Comparison of ENCODE assay signal across 1 cellular context in the genomic region with DNA sequence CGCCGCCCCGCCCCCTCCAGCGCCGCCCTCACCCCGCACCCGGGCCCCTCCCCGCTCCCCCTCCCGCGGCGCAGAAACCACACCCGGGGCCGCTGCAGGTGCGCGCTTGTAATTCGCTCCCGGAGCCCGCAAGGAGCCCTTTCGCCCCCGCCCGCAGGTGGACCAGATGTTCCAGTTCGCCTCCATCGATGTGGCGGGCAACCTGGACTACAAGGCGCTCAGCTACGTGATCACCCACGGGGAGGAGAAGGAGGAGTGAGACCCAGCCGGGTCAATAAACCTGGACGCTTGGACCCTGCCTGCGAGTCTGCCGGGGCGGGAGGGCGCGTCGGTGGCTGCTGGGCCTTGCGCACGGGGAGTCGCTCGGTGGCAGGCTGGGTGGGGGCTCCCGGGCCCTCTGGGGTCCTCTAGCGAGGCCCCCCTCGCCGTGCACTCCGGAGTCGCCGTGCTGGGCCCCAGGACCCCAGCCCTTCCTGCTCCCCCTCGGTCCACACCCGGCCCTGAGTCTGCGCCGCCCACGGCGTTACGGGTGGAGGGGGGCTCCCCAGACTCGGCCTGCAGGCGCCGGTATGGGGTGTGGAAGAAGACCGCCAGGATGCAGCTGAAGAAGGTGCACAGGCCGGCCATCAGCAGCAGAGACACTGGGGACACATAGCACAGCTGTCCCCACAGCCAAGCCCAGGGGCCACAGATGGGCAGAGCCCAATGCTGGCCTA.
TF ChIP-seq lines count a peak whose summit lies in the region.

No MANE protein-coding gene starts in this region.

TF ChIP-seq in HCT116, 20 proteins besides CTCF, POLR2A, EP300 and RAD21:
- TF ChIP-seq JUND (IDR thresholded peaks at IDR 0.05) (no peak), SP1 (IDR thresholded peaks at IDR 0.05; ENCODE audit: low read depth) (no peak), SRF (IDR thresholded peaks at IDR 0.05; ENCODE audit: low read depth) (no peak), YY1 (IDR thresholded peaks at IDR 0.05; ENCODE audit: extremely low read depth, insufficient replicate concordance, low read depth, low read length) (no peak), CBX3 (IDR thresholded peaks at IDR 0.05; ENCODE audit: low read depth) (no peak), EZH2phosphoT487 (IDR thresholded peaks at IDR 0.05; ENCODE audit: borderline replicate concordance) (no peak), FOSL1 (IDR thresholded peaks at IDR 0.05; ENCODE audit: low read depth) (no peak), ZFX (IDR thresholded peaks at IDR 0.05) (no peak), EZH2 (IDR thresholded peaks at IDR 0.05) (no peak), SIN3A (IDR thresholded peaks at IDR 0.05; ENCODE audit: low read depth) (no peak), ELF1 (IDR thresholded peaks at IDR 0.05; ENCODE audit: borderline replicate concordance, low read depth) (no peak)
- TF ChIP-seq, protein P1, sequence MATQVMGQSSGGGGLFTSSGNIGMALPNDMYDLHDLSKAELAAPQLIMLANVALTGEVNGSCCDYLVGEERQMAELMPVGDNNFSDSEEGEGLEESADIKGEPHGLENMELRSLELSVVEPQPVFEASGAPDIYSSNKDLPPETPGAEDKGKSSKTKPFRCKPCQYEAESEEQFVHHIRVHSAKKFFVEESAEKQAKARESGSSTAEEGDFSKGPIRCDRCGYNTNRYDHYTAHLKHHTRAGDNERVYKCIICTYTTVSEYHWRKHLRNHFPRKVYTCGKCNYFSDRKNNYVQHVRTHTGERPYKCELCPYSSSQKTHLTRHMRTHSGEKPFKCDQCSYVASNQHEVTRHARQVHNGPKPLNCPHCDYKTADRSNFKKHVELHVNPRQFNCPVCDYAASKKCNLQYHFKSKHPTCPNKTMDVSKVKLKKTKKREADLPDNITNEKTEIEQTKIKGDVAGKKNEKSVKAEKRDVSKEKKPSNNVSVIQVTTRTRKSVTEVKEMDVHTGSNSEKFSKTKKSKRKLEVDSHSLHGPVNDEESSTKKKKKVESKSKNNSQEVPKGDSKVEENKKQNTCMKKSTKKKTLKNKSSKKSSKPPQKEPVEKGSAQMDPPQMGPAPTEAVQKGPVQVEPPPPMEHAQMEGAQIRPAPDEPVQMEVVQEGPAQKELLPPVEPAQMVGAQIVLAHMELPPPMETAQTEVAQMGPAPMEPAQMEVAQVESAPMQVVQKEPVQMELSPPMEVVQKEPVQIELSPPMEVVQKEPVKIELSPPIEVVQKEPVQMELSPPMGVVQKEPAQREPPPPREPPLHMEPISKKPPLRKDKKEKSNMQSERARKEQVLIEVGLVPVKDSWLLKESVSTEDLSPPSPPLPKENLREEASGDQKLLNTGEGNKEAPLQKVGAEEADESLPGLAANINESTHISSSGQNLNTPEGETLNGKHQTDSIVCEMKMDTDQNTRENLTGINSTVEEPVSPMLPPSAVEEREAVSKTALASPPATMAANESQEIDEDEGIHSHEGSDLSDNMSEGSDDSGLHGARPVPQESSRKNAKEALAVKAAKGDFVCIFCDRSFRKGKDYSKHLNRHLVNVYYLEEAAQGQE (IDR thresholded peaks at IDR 0.05; ENCODE audit: low read depth) = no peak
- TF ChIP-seq, protein P2, sequence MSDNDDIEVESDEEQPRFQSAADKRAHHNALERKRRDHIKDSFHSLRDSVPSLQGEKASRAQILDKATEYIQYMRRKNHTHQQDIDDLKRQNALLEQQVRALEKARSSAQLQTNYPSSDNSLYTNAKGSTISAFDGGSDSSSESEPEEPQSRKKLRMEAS (IDR thresholded peaks at IDR 0.05) = no peak
- TF ChIP-seq, protein P3, sequence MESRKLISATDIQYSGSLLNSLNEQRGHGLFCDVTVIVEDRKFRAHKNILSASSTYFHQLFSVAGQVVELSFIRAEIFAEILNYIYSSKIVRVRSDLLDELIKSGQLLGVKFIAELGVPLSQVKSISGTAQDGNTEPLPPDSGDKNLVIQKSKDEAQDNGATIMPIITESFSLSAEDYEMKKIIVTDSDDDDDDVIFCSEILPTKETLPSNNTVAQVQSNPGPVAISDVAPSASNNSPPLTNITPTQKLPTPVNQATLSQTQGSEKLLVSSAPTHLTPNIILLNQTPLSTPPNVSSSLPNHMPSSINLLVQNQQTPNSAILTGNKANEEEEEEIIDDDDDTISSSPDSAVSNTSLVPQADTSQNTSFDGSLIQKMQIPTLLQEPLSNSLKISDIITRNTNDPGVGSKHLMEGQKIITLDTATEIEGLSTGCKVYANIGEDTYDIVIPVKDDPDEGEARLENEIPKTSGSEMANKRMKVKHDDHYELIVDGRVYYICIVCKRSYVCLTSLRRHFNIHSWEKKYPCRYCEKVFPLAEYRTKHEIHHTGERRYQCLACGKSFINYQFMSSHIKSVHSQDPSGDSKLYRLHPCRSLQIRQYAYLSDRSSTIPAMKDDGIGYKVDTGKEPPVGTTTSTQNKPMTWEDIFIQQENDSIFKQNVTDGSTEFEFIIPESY (IDR thresholded peaks at IDR 0.05; ENCODE audit: extremely low read depth, insufficient replicate concordance, low read length) = no peak
- TF ChIP-seq, protein P4, sequence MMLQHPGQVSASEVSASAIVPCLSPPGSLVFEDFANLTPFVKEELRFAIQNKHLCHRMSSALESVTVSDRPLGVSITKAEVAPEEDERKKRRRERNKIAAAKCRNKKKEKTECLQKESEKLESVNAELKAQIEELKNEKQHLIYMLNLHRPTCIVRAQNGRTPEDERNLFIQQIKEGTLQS (IDR thresholded peaks at IDR 0.05) = no peak
